ENCODE assay signal across 9 cellular contexts in genomic region chr1:91736999-91737615, GRCh38.
DNase-seq lines count a peak whose midpoint lies in the region; ATAC-seq and TF ChIP-seq lines count a peak whose summit lies in the region.
"Had no signal": no experiment of that assay in that cellular context is flagged by ENCODE, and none has a peak within 500 bp of the region (broad histone marks: within the 10 kb centered on the region; RNA-seq: fewer than 3 reads in every experiment).

No MANE protein-coding gene starts in this region.

- CTCF ChIA-PET in BJ (lab: Yijun Ruan, JAX), result interaction anchor here (0.8 to 1.8 kb wide), 10 partner anchors 10 to 224 kb away, joined by 3 to 7 read pairs (median 3); no protein-coding TSS in a partner anchor

- POLR2A ChIA-PET in BJ (lab: Charles Lee), result interaction anchor here (1.4 kb wide), 1 partner anchor 108 kb away, joined by 4 read pairs; no protein-coding TSS in a partner anchor

- H3K4me3 ChIP-seq in BJ (ENCODE audit: low read depth, low read length), result no peak overlapping the region
- peak overlapping the region in 1 of 2 donors; percentile 3 for H3K4me3 ChIP-seq in foreskin fibroblast (ENCODE audit: low read depth in 1 of 2, low read length in 2 of 2)

- no peaks in the 10 kb centered on the region for H3K27me3 ChIP-seq in BJ (ENCODE audit: control insufficient read depth, insufficient read depth, low read length)

- TF ChIP-seq CTCF in BJ (IDR thresholded peaks at IDR 0.05; ENCODE audit: insufficient read depth, low read depth, low read length) (no peak), foreskin fibroblast (IDR thresholded peaks at IDR 0.05; ENCODE audit: low read depth, low read length) (no peak), omental fat pad (IDR thresholded peaks at IDR 0.05) (no peak)

- ATAC-seq in SK-N-SH treated with all-trans-retinoic acid at 6 μM for 48 hours (peak; percentile 66), omental fat pad (ENCODE audit: low FRiP score) (peak; percentile 33)
- ATAC-seq in activated CD4-positive, CD25-positive, alpha-beta regulatory T cell treated with anti-CD3 and anti-CD28 coated beads, Interleukin-2, amount 50 U/mL, for 24 hours, result no peak

- no peaks in the 10 kb centered on the region for H3K36me3 ChIP-seq in BJ (ENCODE audit: control insufficient read depth, insufficient read depth, low read length)

- DNase-seq in BJ (ENCODE audit: low read depth) (peak; percentile 82), foreskin fibroblast (peak; percentile 87 to 94), omental fat pad (ENCODE audit: low spot score) (no peak), NCI-H2171 treated with DMSO at 0.1 percent for 48 hours (lab: John Stamatoyannopoulos, UW) (no peak), NCI-H526 treated with DMSO at 0.1 percent for 48 hours (lab: John Stamatoyannopoulos, UW) (no peak)
- no peak for DNase-seq in activated CD4-positive, CD25-positive, alpha-beta regulatory T cell (lab: John Stamatoyannopoulos, UW)
- DNase-seq: hypothalamus had no signal

TF ChIP-seq in SK-N-SH treated with all-trans-retinoic acid at 6 μM for 48 hours, 23 proteins besides CTCF, POLR2A, EP300 and RAD21:
- TF ChIP-seq GLIS3 (CRISPR knock-in tag; IDR thresholded peaks at IDR 0.05), result no peak
- no peak for TF ChIP-seq PPARA (CRISPR knock-in tag; IDR thresholded peaks at IDR 0.05; ENCODE audit: borderline replicate concordance)
- no peak for TF ChIP-seq ZNF565 (CRISPR knock-in tag; conservative IDR thresholded peaks at IDR 0.05; ENCODE audit: low read depth)
- TF ChIP-seq ISL1 (CRISPR knock-in tag; IDR thresholded peaks at IDR 0.05), result no peak
- TF ChIP-seq, protein P1, sequence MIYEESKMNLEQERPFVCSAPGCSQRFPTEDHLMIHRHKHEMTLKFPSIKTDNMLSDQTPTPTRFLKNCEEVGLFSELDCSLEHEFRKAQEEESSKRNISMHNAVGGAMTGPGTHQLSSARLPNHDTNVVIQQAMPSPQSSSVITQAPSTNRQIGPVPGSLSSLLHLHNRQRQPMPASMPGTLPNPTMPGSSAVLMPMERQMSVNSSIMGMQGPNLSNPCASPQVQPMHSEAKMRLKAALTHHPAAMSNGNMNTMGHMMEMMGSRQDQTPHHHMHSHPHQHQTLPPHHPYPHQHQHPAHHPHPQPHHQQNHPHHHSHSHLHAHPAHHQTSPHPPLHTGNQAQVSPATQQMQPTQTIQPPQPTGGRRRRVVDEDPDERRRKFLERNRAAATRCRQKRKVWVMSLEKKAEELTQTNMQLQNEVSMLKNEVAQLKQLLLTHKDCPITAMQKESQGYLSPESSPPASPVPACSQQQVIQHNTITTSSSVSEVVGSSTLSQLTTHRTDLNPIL (CRISPR knock-in tag; IDR thresholded peaks at IDR 0.05; ENCODE audit: low read depth), result no peak
- no peak for TF ChIP-seq ZNF70 (CRISPR knock-in tag; IDR thresholded peaks at IDR 0.05)
- TF ChIP-seq ZFP3 (CRISPR knock-in tag; IDR thresholded peaks at IDR 0.05), result no peak
- TF ChIP-seq CSRNP3 (CRISPR knock-in tag; IDR thresholded peaks at IDR 0.05), result no peak
- TF ChIP-seq ESRRG (CRISPR knock-in tag; IDR thresholded peaks at IDR 0.05), result no peak
- TF ChIP-seq CSDC2 (CRISPR knock-in tag; IDR thresholded peaks at IDR 0.05), result no peak
- TF ChIP-seq TCF4 (CRISPR knock-in tag; IDR thresholded peaks at IDR 0.05; ENCODE audit: borderline replicate concordance), result no peak
- no peak for TF ChIP-seq RARB (CRISPR knock-in tag; IDR thresholded peaks at IDR 0.05)
- TF ChIP-seq, protein P2, sequence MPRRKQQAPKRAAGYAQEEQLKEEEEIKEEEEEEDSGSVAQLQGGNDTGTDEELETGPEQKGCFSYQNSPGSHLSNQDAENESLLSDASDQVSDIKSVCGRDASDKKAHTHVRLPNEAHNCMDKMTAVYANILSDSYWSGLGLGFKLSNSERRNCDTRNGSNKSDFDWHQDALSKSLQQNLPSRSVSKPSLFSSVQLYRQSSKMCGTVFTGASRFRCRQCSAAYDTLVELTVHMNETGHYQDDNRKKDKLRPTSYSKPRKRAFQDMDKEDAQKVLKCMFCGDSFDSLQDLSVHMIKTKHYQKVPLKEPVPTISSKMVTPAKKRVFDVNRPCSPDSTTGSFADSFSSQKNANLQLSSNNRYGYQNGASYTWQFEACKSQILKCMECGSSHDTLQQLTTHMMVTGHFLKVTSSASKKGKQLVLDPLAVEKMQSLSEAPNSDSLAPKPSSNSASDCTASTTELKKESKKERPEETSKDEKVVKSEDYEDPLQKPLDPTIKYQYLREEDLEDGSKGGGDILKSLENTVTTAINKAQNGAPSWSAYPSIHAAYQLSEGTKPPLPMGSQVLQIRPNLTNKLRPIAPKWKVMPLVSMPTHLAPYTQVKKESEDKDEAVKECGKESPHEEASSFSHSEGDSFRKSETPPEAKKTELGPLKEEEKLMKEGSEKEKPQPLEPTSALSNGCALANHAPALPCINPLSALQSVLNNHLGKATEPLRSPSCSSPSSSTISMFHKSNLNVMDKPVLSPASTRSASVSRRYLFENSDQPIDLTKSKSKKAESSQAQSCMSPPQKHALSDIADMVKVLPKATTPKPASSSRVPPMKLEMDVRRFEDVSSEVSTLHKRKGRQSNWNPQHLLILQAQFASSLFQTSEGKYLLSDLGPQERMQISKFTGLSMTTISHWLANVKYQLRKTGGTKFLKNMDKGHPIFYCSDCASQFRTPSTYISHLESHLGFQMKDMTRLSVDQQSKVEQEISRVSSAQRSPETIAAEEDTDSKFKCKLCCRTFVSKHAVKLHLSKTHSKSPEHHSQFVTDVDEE (CRISPR knock-in tag; IDR thresholded peaks at IDR 0.05), result no peak
- TF ChIP-seq SNAI2 (CRISPR knock-in tag; IDR thresholded peaks at IDR 0.05), result no peak
- no peak for TF ChIP-seq TOX (CRISPR knock-in tag; IDR thresholded peaks at IDR 0.05; ENCODE audit: borderline replicate concordance)
- no peak for TF ChIP-seq BACH2 (CRISPR knock-in tag; IDR thresholded peaks at IDR 0.05; ENCODE audit: borderline replicate concordance)
- no peak for TF ChIP-seq PATZ1 (CRISPR knock-in tag; IDR thresholded peaks at IDR 0.05; ENCODE audit: borderline replicate concordance)
- TF ChIP-seq ARNTL (CRISPR knock-in tag; IDR thresholded peaks at IDR 0.05; ENCODE audit: borderline replicate concordance, low read depth), result no peak
- TF ChIP-seq ZFP30 (CRISPR knock-in tag; IDR thresholded peaks at IDR 0.05), result no peak
- no peak for TF ChIP-seq ZNF8 (CRISPR knock-in tag; IDR thresholded peaks at IDR 0.05)

Comparison
In these comparisons a context has a peak if more than half of its experiments do, and no peak if none do; other contexts are left out.
1. DNase-seq: peak in BJ (single experiment) and foreskin fibroblast (2 of 2); none in omental fat pad (single experiment), NCI-H2171 treated with DMSO at 0.1 percent for 48 hours (single experiment), NCI-H526 treated with DMSO at 0.1 percent for 48 hours (single experiment) and activated CD4-positive, CD25-positive, alpha-beta regulatory T cell (0 of 4).
2. ATAC-seq: peak in SK-N-SH treated with all-trans-retinoic acid at 6 μM for 48 hours (single experiment) and omental fat pad (single experiment); none in activated CD4-positive, CD25-positive, alpha-beta regulatory T cell treated with anti-CD3 and anti-CD28 coated beads, Interleukin-2, amount 50 U/mL, for 24 hours (0 of 2).